In the genomic region with DNA sequence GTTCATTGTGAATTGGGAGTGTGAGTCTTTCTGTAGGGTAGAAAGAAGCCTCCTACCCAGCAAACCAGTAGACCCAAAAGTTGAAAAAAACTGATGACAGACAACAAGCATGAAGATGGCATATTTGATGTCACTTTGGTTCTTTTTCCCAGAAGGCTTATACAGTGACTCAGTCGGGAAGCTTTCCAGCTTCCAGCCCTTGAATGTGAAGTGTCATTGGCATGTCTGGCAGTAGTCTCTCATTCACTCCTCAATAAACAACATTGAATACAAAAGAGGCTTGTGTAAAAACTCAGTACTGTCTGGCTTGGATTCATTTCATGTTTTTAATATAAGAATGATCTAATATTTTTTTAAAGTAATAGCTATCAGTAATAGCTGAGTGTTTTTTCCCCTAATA, we compare ENCODE assay signal across 13 cellular contexts.
DNase-seq lines count a peak whose midpoint lies in the region; ATAC-seq and TF ChIP-seq lines count a peak whose summit lies in the region.
"Had no signal": no experiment of that assay in that cellular context is flagged by ENCODE, and none has a peak within 500 bp of the region (broad histone marks: within the 10 kb centered on the region; RNA-seq: fewer than 3 reads in every experiment).

No MANE protein-coding gene starts in this region.

- no peak overlapping the region for H3K4me3 ChIP-seq in psoas muscle
- H3K4me3 ChIP-seq: SJCRH30 had no signal

- peaks cover 13 to 72% of the 10 kb centered on the region in 2 donors for H3K36me3 ChIP-seq in psoas muscle (ENCODE audit: insufficient read depth in 1 of 2, low read depth in 1 of 2)

- WGBS in psoas muscle, 3 donors, result 11 to 25% (median 19%) methylated on average over 1 of the region's 1 CpG

- ATAC-seq in SK-N-SH treated with all-trans-retinoic acid at 6 μM for 48 hours (peak; percentile 79), psoas muscle (peak in 3 of 4 donors; percentile 53 to 66 (median 61)), HG03354 (IDR thresholded peaks at IDR 0.05; ENCODE audit: poor library complexity, severe bottlenecking, unreplicated experiment) (no peak)
- ATAC-seq: activated CD8-positive, alpha-beta memory T cell treated with anti-CD3 and anti-CD28 coated beads, Interleukin-2, amount 10 ng/mL, durations not matched to agents 7 days and 5 days had no signal

- no peaks in the 10 kb centered on the region for H3K4me1 ChIP-seq in psoas muscle

- H3K27me3 ChIP-seq in psoas muscle (ENCODE audit: insufficient read depth in 3 of 3, low read length in 2 of 3), result no peaks in the 10 kb centered on the region
- H3K27me3 ChIP-seq: SJCRH30 had no signal

- no peak overlapping the region for H3K27ac ChIP-seq in psoas muscle
- H3K27ac ChIP-seq: SJCRH30 had no signal

- no peaks in the 10 kb centered on the region for H3K9me3 ChIP-seq in psoas muscle
- H3K9me3 ChIP-seq: SJCRH30 had no signal

- TF ChIP-seq CTCF in psoas muscle (IDR thresholded peaks at IDR 0.05), result no peak

- intact Hi-C loops in psoas muscle (cut with DNase I), result loop anchor here in 1 of 2 donors (5.0 kb wide), 1 partner anchor 40 kb away; no protein-coding TSS in a partner anchor

- peak; percentile 75 for DNase-seq in ELR (ENCODE audit: low read depth)
- DNase-seq in globus pallidus (ENCODE audit: low spot score), result peak; percentile 81
- DNase-seq in psoas muscle, result no peak
- no peak for DNase-seq in NCI-H526 (lab: John Stamatoyannopoulos, UW)
- no peak for DNase-seq in NCI-H1436 treated with DMSO at 0.1 percent for 48 hours (lab: John Stamatoyannopoulos, UW)
- no peak for DNase-seq in activated naive CD4-positive, alpha-beta T cell (lab: John Stamatoyannopoulos, UW)
- DNase-seq: activated CD8-positive, alpha-beta memory T cell treated with anti-CD3 and anti-CD28 coated beads, Interleukin-2, amount 10 ng/mL, durations not matched to agents 7 days and 5 days; GF-D8; MV-4-11; SJCRH30; stimulated activated CD4-positive, alpha-beta T cell treated with anti-CD3 and anti-CD28 coated beads, Interleukin-2, amount 100 ng/mL, for 24 hours had no signal

TF ChIP-seq in SK-N-SH treated with all-trans-retinoic acid at 6 μM for 48 hours, 23 proteins besides CTCF, POLR2A, EP300 and RAD21:
- TF ChIP-seq, protein P1, sequence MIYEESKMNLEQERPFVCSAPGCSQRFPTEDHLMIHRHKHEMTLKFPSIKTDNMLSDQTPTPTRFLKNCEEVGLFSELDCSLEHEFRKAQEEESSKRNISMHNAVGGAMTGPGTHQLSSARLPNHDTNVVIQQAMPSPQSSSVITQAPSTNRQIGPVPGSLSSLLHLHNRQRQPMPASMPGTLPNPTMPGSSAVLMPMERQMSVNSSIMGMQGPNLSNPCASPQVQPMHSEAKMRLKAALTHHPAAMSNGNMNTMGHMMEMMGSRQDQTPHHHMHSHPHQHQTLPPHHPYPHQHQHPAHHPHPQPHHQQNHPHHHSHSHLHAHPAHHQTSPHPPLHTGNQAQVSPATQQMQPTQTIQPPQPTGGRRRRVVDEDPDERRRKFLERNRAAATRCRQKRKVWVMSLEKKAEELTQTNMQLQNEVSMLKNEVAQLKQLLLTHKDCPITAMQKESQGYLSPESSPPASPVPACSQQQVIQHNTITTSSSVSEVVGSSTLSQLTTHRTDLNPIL (CRISPR knock-in tag; IDR thresholded peaks at IDR 0.05; ENCODE audit: low read depth), result no peak
- TF ChIP-seq ISL1 (CRISPR knock-in tag; IDR thresholded peaks at IDR 0.05) (peak; percentile 69; the same call in 1 of the 2 replicates), SNAI2 (CRISPR knock-in tag; IDR thresholded peaks at IDR 0.05) (0 out of 2 replicates have a peak, but pooled peaks have one; percentile 27)

Comparison
In these comparisons a context has a peak if more than half of its experiments do, and no peak if none do; other contexts are left out.
1. DNase-seq: peak in ELR (single experiment) and globus pallidus (single experiment); none in psoas muscle (0 of 2), NCI-H526 (0 of 2), NCI-H1436 treated with DMSO at 0.1 percent for 48 hours (single experiment) and activated naive CD4-positive, alpha-beta T cell (0 of 4).